ENCODE assay signal across 2 cellular contexts in the genomic region with DNA sequence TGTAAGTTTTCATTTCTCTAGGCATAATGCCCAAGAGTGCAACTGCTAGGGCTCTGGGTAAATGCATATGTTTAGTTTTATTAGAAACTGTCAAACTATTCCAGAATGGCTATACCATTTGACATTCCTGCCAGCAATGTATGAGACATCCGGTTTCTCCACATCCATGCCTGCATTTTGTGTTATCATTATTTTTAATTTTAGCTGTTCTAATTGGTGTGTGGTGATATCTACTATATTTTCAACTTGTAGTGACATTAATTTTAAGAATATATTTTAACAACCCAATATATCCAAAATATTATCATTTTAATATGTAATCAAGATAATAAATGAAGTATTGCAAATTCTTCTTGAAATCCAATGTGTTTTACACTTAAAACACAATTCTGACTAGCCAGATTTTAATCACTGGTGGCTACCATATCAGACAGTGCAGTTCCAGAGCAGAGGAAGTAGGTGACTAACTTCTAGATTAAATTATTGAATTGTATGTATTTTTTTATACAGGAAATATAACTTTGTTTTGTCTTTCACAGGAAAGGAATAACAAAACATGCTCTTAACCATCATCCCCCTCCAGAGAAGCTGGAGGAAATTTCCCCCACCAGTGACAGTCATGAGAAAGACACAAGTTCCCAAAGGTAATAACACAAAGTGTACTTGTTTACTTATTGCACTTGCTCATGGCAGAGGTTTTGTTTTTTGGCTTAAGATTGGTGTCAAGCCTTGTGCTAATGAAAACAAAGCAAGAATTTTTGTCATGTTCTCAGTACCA.
A peak's percentile ranks its signal among the peaks of the same experiment; 100 is the strongest.
TF ChIP-seq lines count a peak whose summit lies in the region.

No MANE protein-coding gene starts in this region.

TF ChIP-seq in K562, 482 proteins besides CTCF, POLR2A, EP300 and RAD21 (continues in another document):
- TF ChIP-seq, protein P1, sequence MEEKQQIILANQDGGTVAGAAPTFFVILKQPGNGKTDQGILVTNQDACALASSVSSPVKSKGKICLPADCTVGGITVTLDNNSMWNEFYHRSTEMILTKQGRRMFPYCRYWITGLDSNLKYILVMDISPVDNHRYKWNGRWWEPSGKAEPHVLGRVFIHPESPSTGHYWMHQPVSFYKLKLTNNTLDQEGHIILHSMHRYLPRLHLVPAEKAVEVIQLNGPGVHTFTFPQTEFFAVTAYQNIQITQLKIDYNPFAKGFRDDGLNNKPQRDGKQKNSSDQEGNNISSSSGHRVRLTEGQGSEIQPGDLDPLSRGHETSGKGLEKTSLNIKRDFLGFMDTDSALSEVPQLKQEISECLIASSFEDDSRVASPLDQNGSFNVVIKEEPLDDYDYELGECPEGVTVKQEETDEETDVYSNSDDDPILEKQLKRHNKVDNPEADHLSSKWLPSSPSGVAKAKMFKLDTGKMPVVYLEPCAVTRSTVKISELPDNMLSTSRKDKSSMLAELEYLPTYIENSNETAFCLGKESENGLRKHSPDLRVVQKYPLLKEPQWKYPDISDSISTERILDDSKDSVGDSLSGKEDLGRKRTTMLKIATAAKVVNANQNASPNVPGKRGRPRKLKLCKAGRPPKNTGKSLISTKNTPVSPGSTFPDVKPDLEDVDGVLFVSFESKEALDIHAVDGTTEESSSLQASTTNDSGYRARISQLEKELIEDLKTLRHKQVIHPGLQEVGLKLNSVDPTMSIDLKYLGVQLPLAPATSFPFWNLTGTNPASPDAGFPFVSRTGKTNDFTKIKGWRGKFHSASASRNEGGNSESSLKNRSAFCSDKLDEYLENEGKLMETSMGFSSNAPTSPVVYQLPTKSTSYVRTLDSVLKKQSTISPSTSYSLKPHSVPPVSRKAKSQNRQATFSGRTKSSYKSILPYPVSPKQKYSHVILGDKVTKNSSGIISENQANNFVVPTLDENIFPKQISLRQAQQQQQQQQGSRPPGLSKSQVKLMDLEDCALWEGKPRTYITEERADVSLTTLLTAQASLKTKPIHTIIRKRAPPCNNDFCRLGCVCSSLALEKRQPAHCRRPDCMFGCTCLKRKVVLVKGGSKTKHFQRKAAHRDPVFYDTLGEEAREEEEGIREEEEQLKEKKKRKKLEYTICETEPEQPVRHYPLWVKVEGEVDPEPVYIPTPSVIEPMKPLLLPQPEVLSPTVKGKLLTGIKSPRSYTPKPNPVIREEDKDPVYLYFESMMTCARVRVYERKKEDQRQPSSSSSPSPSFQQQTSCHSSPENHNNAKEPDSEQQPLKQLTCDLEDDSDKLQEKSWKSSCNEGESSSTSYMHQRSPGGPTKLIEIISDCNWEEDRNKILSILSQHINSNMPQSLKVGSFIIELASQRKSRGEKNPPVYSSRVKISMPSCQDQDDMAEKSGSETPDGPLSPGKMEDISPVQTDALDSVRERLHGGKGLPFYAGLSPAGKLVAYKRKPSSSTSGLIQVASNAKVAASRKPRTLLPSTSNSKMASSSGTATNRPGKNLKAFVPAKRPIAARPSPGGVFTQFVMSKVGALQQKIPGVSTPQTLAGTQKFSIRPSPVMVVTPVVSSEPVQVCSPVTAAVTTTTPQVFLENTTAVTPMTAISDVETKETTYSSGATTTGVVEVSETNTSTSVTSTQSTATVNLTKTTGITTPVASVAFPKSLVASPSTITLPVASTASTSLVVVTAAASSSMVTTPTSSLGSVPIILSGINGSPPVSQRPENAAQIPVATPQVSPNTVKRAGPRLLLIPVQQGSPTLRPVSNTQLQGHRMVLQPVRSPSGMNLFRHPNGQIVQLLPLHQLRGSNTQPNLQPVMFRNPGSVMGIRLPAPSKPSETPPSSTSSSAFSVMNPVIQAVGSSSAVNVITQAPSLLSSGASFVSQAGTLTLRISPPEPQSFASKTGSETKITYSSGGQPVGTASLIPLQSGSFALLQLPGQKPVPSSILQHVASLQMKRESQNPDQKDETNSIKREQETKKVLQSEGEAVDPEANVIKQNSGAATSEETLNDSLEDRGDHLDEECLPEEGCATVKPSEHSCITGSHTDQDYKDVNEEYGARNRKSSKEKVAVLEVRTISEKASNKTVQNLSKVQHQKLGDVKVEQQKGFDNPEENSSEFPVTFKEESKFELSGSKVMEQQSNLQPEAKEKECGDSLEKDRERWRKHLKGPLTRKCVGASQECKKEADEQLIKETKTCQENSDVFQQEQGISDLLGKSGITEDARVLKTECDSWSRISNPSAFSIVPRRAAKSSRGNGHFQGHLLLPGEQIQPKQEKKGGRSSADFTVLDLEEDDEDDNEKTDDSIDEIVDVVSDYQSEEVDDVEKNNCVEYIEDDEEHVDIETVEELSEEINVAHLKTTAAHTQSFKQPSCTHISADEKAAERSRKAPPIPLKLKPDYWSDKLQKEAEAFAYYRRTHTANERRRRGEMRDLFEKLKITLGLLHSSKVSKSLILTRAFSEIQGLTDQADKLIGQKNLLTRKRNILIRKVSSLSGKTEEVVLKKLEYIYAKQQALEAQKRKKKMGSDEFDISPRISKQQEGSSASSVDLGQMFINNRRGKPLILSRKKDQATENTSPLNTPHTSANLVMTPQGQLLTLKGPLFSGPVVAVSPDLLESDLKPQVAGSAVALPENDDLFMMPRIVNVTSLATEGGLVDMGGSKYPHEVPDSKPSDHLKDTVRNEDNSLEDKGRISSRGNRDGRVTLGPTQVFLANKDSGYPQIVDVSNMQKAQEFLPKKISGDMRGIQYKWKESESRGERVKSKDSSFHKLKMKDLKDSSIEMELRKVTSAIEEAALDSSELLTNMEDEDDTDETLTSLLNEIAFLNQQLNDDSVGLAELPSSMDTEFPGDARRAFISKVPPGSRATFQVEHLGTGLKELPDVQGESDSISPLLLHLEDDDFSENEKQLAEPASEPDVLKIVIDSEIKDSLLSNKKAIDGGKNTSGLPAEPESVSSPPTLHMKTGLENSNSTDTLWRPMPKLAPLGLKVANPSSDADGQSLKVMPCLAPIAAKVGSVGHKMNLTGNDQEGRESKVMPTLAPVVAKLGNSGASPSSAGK (IDR thresholded peaks at IDR 0.05): no peak
- TF ChIP-seq, protein P2, sequence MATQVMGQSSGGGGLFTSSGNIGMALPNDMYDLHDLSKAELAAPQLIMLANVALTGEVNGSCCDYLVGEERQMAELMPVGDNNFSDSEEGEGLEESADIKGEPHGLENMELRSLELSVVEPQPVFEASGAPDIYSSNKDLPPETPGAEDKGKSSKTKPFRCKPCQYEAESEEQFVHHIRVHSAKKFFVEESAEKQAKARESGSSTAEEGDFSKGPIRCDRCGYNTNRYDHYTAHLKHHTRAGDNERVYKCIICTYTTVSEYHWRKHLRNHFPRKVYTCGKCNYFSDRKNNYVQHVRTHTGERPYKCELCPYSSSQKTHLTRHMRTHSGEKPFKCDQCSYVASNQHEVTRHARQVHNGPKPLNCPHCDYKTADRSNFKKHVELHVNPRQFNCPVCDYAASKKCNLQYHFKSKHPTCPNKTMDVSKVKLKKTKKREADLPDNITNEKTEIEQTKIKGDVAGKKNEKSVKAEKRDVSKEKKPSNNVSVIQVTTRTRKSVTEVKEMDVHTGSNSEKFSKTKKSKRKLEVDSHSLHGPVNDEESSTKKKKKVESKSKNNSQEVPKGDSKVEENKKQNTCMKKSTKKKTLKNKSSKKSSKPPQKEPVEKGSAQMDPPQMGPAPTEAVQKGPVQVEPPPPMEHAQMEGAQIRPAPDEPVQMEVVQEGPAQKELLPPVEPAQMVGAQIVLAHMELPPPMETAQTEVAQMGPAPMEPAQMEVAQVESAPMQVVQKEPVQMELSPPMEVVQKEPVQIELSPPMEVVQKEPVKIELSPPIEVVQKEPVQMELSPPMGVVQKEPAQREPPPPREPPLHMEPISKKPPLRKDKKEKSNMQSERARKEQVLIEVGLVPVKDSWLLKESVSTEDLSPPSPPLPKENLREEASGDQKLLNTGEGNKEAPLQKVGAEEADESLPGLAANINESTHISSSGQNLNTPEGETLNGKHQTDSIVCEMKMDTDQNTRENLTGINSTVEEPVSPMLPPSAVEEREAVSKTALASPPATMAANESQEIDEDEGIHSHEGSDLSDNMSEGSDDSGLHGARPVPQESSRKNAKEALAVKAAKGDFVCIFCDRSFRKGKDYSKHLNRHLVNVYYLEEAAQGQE (CRISPR knock-in tag; IDR thresholded peaks at IDR 0.05; ENCODE audit: low read depth): no peak

TF ChIP-seq in endothelial cell of umbilical vein, 7 proteins besides CTCF, POLR2A, EP300 and RAD21:
- TF ChIP-seq GATA2 (IDR thresholded peaks at IDR 0.05; ENCODE audit: insufficient read depth, insufficient read length, low read depth, low read length): peak; percentile 60
- TF ChIP-seq JUN (IDR thresholded peaks at IDR 0.05; ENCODE audit: borderline replicate concordance, insufficient read depth, insufficient read length, low read depth): no peak
- TF ChIP-seq POLR2AphosphoS5 (IDR thresholded peaks at IDR 0.05; ENCODE audit: insufficient read depth, low read depth, low read length): peak; percentile 25
- TF ChIP-seq FOS (IDR thresholded peaks at IDR 0.05; ENCODE audit: borderline replicate concordance, insufficient read depth, low read length): peak; percentile 49
- TF ChIP-seq EZH2 (IDR thresholded peaks at IDR 0.05; ENCODE audit: borderline replicate concordance, low read depth, low read length, severe bottlenecking): no peak
- TF ChIP-seq, protein P3, sequence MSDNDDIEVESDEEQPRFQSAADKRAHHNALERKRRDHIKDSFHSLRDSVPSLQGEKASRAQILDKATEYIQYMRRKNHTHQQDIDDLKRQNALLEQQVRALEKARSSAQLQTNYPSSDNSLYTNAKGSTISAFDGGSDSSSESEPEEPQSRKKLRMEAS (IDR thresholded peaks at IDR 0.05; ENCODE audit: insufficient read depth, insufficient read length): no peak
